ENCODE assay signal across 8 cellular contexts in genomic region chr3:171284308-171285075, GRCh38.
DNase-seq lines count a peak whose midpoint lies in the region; ATAC-seq, FAIRE-seq and TF ChIP-seq lines count a peak whose summit lies in the region.

No MANE protein-coding gene starts in this region.

- POLR2A ChIA-PET in Panc1 (lab: Charles Lee) = no interaction called here

- peak overlapping the region; percentile 39 for H3K9ac ChIP-seq in fibroblast of lung (ENCODE audit: insufficient read depth, low read length)

- no peaks in the 10 kb centered on the region for H3K36me3 Mint-ChIP-seq in stimulated activated effector memory CD8-positive, alpha-beta T cell treated with anti-CD3 and anti-CD28 coated beads, Interleukin-12 subunit alpha, Interleukin-12 subunit beta, amount 100 ng/mL, for 72 hours

- peak; percentile 65 for DNase-seq in H54 (ENCODE audit: insufficient read length, low spot score)
- DNase-seq in Panc1 (ENCODE audit: low read depth, low spot score) = peak; percentile 18
- peak; percentile 97 to 98 for DNase-seq in fibroblast of lung (ENCODE audit: low read depth in 2 of 2)
- DNase-seq in stimulated activated effector memory CD8-positive, alpha-beta T cell treated with anti-CD3 and anti-CD28 coated beads, Interleukin-12 subunit alpha, Interleukin-12 subunit beta, amount 100 ng/mL, for 72 hours (ENCODE audit: low spot score in 2 of 2) = no peak
- DNase-seq in anterior cingulate cortex (lab: John Stamatoyannopoulos, UW) = no peak
- no peak for DNase-seq in stimulated activated naive CD4-positive, alpha-beta T cell treated with Interleukin-2 at 50 U/mL for 16 hours (lab: John Stamatoyannopoulos, UW)
- DNase-seq in stimulated activated naive CD4-positive, alpha-beta T cell (lab: John Stamatoyannopoulos, UW) = no peak

- intact Hi-C loops in Panc1 (cut with micrococcal nuclease; ENCODE audit: unreplicated experiment) = no loop called here

- H3K9me3 Mint-ChIP-seq in stimulated activated effector memory CD8-positive, alpha-beta T cell treated with anti-CD3 and anti-CD28 coated beads, Interleukin-12 subunit alpha, Interleukin-12 subunit beta, amount 100 ng/mL, for 72 hours = no peaks in the 10 kb centered on the region

- BruUV-seq in Panc1 (replicated peaks; lab: Mats Ljungman, UMichigan) = no TSS peak

- no peak overlapping the region for H3K4me3 ChIP-seq in Panc1 (ENCODE audit: low read depth in 2 of 2, low read length in 2 of 2)
- peak overlapping the region in 2 of 4 experiments; percentile 34 to 40 for H3K4me3 ChIP-seq in fibroblast of lung (replicated peaks in 1 of 4; ENCODE audit: control extremely low read depth in 1 of 4, insufficient read depth in 1 of 4, low read depth in 3 of 4, low read length in 4 of 4)

- no peaks in the 10 kb centered on the region for H4K20me1 ChIP-seq in fibroblast of lung (ENCODE audit: control insufficient read depth, extremely low read depth, insufficient read depth, low read length)

- H3K27me3 ChIP-seq in Panc1 (ENCODE audit: control insufficient read depth, insufficient read depth, low read length) (peaks cover 16% of the 10 kb centered on the region; the same call in 1 of the 2 replicates), fibroblast of lung (ENCODE audit: control insufficient read depth, insufficient read depth, low read length) (no peaks in the 10 kb centered on the region)

- CTCF ChIA-PET in Panc1 (lab: Charles Lee) = interaction anchor here (0.7 kb wide), 1 partner anchor 81 kb away, joined by 3 read pairs; no protein-coding TSS in a partner anchor

- no peak overlapping the region for H3K27ac Mint-ChIP-seq in stimulated activated effector memory CD8-positive, alpha-beta T cell treated with anti-CD3 and anti-CD28 coated beads, Interleukin-12 subunit alpha, Interleukin-12 subunit beta, amount 100 ng/mL, for 72 hours

- H3K27ac ChIP-seq in Panc1 (ENCODE audit: low read length) (no peak overlapping the region), fibroblast of lung (ENCODE audit: insufficient read depth, low read length) (peak overlapping the region; percentile 91)

- peak; percentile 98 for FAIRE-seq in H54 (lab: Jason Lieb, UNC)

- TF ChIP-seq POLR2A in H54 (IDR thresholded peaks at IDR 0.05; ENCODE audit: low read depth, low read length) = no peak

- no peaks in the 10 kb centered on the region for H3K79me2 ChIP-seq in fibroblast of lung (ENCODE audit: control insufficient read depth, insufficient read depth, low read length)

- H3K4me3 Mint-ChIP-seq in stimulated activated effector memory CD8-positive, alpha-beta T cell treated with anti-CD3 and anti-CD28 coated beads, Interleukin-12 subunit alpha, Interleukin-12 subunit beta, amount 100 ng/mL, for 72 hours = peak overlapping the region; percentile 2

- no peaks in the 10 kb centered on the region for H3K9me3 ChIP-seq in Panc1 (ENCODE audit: control insufficient read depth, insufficient read depth, low read depth, low read length)
- no peaks in the 10 kb centered on the region for H3K9me3 ChIP-seq in fibroblast of lung (ENCODE audit: control insufficient read depth, insufficient read depth, low read depth, low read length)

- no peaks in the 10 kb centered on the region for H3K4me1 ChIP-seq in Panc1 (ENCODE audit: control insufficient read depth, insufficient read depth, low read length)
- H3K4me1 ChIP-seq in fibroblast of lung (ENCODE audit: control insufficient read depth, extremely low read depth, insufficient read depth, low read length) = peaks cover 7% of the 10 kb centered on the region

- TF ChIP-seq CTCF in Panc1 (IDR thresholded peaks at IDR 0.05) (no peak), fibroblast of lung (conservative IDR thresholded peaks at IDR 0.05 in 1 of 2, IDR thresholded peaks at IDR 0.05 in 1 of 2; ENCODE audit: low read depth in 1 of 2, low read length in 2 of 2) (no peak)

- H3K36me3 ChIP-seq in Panc1 (ENCODE audit: control insufficient read depth, insufficient read depth, low read length) (no peaks in the 10 kb centered on the region), fibroblast of lung (ENCODE audit: control insufficient read depth, insufficient read depth, low read length) (no peaks in the 10 kb centered on the region)

- no peak overlapping the region for H2AFZ ChIP-seq in fibroblast of lung (ENCODE audit: low read length)

- H3K4me1 Mint-ChIP-seq in stimulated activated effector memory CD8-positive, alpha-beta T cell treated with anti-CD3 and anti-CD28 coated beads, Interleukin-12 subunit alpha, Interleukin-12 subunit beta, amount 100 ng/mL, for 72 hours = peaks cover 63% of the 10 kb centered on the region

- ATAC-seq in GM18498 (IDR thresholded peaks at IDR 0.05; ENCODE audit: unreplicated experiment) = peak; percentile 44
- ATAC-seq in Panc1 = no peak
- peak; percentile 80 for ATAC-seq in stimulated activated effector memory CD8-positive, alpha-beta T cell treated with anti-CD3 and anti-CD28 coated beads, Interleukin-12 subunit alpha, Interleukin-12 subunit beta, amount 100 ng/mL, for 72 hours

- H3K4me2 ChIP-seq in fibroblast of lung (ENCODE audit: extremely low read depth, insufficient read depth, low read length) = peak overlapping the region; percentile 91

- in situ Hi-C loops in Panc1 (cut with HindIII; ENCODE audit: low pct_unique_long_range_greater_than_20kb, low sequenced_read_pairs) = no loop called here

Comparison
In these comparisons a context has a peak if more than half of its experiments do, and no peak if none do; other contexts are left out.
1. DNase-seq: peak in H54 (single experiment), Panc1 (single experiment) and fibroblast of lung (2 of 2); none in stimulated activated effector memory CD8-positive, alpha-beta T cell treated with anti-CD3 and anti-CD28 coated beads, Interleukin-12 subunit alpha, Interleukin-12 subunit beta, amount 100 ng/mL, for 72 hours (0 of 2), anterior cingulate cortex (0 of 58), stimulated activated naive CD4-positive, alpha-beta T cell treated with Interleukin-2 at 50 U/mL for 16 hours (single experiment) and stimulated activated naive CD4-positive, alpha-beta T cell (0 of 6).